ENCODE assay signal across 28 cellular contexts in genomic region chr13:41026806-41027205, GRCh38.
"Had no signal": no experiment of that assay in that cellular context is flagged by ENCODE, and none has a peak within 500 bp of the region (broad histone marks: within the 10 kb centered on the region; RNA-seq: fewer than 3 reads in every experiment).

No MANE protein-coding gene starts in this region.

- H3K27me3 ChIP-seq: pancreas, right atrium auricular region, right lobe of liver, stomach, testis, thyroid gland, transverse colon, upper lobe of left lung, vagina had no signal

- H3K4me3 ChIP-seq: left ventricle myocardium inferior, lung, pancreas, prostate gland, right atrium auricular region, right lobe of liver, skin epidermis, stomach, testis, thyroid gland, transverse colon, upper lobe of left lung, vagina had no signal

- H3K36me3 Mint-ChIP-seq: immature natural killer cell; naive thymus-derived CD8-positive, alpha-beta T cell had no signal

- ATAC-seq: naive thymus-derived CD8-positive, alpha-beta T cell; pancreas; right lobe of liver; stimulated activated naive B cell treated with anti-CD40 and anti-IgM and Interleukin-4, amounts not matched to agents 10 μg/mL and 1 μg/mL and 100 μg/mL, for 72 hours; stimulated activated naive CD8-positive, alpha-beta T cell treated with anti-CD3 and anti-CD28 coated beads, Interleukin-15, Interleukin-2, amounts not matched to agents 100 U/mL and 50 U/mL, for 24 hours had no signal

- H3K4me3 Mint-ChIP-seq: immature natural killer cell; mesothelial cell of epicardium; naive thymus-derived CD8-positive, alpha-beta T cell; nephron; neural crest cell; stimulated activated naive B cell treated with anti-CD40 and anti-IgM and Interleukin-4, amounts not matched to agents 10 μg/mL and 1 μg/mL and 100 μg/mL, for 72 hours had no signal

- H3K9me3 Mint-ChIP-seq: immature natural killer cell; mesothelial cell of epicardium; naive thymus-derived CD8-positive, alpha-beta T cell; nephron; neural crest cell; stimulated activated naive B cell treated with anti-CD40 and anti-IgM and Interleukin-4, amounts not matched to agents 10 μg/mL and 1 μg/mL and 100 μg/mL, for 72 hours had no signal

- H3K4me1 ChIP-seq: prostate gland, testis had no signal

- H3K9me3 ChIP-seq: left ventricle myocardium inferior, pancreas, prostate gland, right atrium auricular region, right lobe of liver, stomach, testis, thyroid gland, transverse colon, upper lobe of left lung, vagina had no signal

- H3K27ac Mint-ChIP-seq: immature natural killer cell; mesothelial cell of epicardium; nephron; stimulated activated naive B cell treated with anti-CD40 and anti-IgM and Interleukin-4, amounts not matched to agents 10 μg/mL and 1 μg/mL and 100 μg/mL, for 72 hours had no signal

- H3K27me3 Mint-ChIP-seq: naive thymus-derived CD8-positive, alpha-beta T cell; stimulated activated naive B cell treated with anti-CD40 and anti-IgM and Interleukin-4, amounts not matched to agents 10 μg/mL and 1 μg/mL and 100 μg/mL, for 72 hours had no signal

- H3K27ac ChIP-seq: prostate gland, right atrium auricular region, right lobe of liver, skin epidermis, stomach, testis, transverse colon, upper lobe of left lung, vagina had no signal

- H3K36me3 ChIP-seq: left ventricle myocardium inferior, pancreas, prostate gland, right lobe of liver, thyroid gland, transverse colon, upper lobe of left lung, vagina had no signal

- H3K4me1 Mint-ChIP-seq: neural crest cell had no signal

- DNase-seq: hypothalamus; immature natural killer cell; left ventricle myocardium inferior; mesendoderm; naive thymus-derived CD8-positive, alpha-beta T cell; nucleus accumbens; pancreas; posterior cingulate gyrus; right lobe of liver; stimulated activated CD4-positive, alpha-beta T cell treated with anti-CD3 and anti-CD28 coated beads, Interleukin-12 subunit alpha, Interleukin-12 subunit beta, amount 100 ng/mL, for 4 hours; stimulated activated CD4-positive, alpha-beta T cell treated with anti-CD3 and anti-CD28 coated beads, Interleukin-15, amount 100 ng/mL, for 24 hours; stimulated activated CD4-positive, alpha-beta T cell treated with anti-CD3 and anti-CD28 coated beads, Interleukin-2, amount 100 ng/mL, for 24 hours; stimulated activated CD4-positive, alpha-beta T cell treated with anti-CD3 and anti-CD28 coated beads, Interleukin-4, amount 100 ng/mL, for 1 hour; stimulated activated naive B cell treated with anti-CD40 and anti-IgM and Interleukin-4, amounts not matched to agents 10 μg/mL and 1 μg/mL and 100 μg/mL, for 72 hours; stimulated activated naive CD8-positive, alpha-beta T cell treated with anti-CD3 and anti-CD28 coated beads, Interleukin-15, Interleukin-2, amounts not matched to agents 100 U/mL and 50 U/mL, for 24 hours; stomach; testis; thyroid gland; transverse colon; upper lobe of left lung had no signal
